In the genomic region with DNA sequence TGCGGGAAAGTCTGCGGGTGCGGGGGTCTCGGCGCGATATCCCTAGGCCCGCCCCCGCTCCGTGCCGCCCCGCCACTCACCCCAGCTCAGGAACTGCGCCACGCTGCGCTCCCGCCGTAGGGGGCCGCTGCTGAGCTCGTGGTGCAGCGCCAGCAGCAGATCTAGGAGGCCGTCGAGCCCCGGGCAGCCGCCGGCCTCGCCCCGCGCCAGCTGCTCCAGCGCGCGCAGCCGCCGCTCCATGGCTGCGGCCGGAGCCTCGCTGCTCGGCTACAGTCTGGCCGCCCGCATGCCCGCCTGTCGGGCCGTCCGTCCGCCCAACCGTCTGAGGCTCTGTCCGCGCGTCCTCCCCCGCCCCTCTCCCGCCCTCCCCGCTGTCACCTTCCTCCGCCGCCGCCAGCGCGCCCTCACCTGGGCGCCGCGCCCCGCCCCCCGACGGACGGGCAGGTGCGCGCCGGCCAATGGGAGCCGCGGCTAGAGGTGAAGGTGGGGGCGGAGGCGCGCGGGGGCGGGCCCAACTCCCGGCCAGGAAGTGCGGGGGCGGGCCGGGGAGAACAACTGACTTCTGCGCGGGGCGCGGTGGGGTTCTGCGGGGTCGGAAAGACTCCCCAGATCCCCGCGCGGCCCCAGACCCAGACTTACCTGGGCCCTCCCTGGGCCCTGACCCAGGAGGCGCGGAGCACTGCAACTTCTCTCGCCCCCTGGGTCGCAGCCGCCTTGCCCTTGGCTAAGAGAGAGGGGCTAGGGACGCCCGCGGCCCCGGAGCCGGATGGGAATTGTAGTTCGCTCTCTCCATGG, we compare ENCODE assay signal across 1 cellular context.
TF ChIP-seq lines count a peak whose summit lies in the region.

A gene with protein sequence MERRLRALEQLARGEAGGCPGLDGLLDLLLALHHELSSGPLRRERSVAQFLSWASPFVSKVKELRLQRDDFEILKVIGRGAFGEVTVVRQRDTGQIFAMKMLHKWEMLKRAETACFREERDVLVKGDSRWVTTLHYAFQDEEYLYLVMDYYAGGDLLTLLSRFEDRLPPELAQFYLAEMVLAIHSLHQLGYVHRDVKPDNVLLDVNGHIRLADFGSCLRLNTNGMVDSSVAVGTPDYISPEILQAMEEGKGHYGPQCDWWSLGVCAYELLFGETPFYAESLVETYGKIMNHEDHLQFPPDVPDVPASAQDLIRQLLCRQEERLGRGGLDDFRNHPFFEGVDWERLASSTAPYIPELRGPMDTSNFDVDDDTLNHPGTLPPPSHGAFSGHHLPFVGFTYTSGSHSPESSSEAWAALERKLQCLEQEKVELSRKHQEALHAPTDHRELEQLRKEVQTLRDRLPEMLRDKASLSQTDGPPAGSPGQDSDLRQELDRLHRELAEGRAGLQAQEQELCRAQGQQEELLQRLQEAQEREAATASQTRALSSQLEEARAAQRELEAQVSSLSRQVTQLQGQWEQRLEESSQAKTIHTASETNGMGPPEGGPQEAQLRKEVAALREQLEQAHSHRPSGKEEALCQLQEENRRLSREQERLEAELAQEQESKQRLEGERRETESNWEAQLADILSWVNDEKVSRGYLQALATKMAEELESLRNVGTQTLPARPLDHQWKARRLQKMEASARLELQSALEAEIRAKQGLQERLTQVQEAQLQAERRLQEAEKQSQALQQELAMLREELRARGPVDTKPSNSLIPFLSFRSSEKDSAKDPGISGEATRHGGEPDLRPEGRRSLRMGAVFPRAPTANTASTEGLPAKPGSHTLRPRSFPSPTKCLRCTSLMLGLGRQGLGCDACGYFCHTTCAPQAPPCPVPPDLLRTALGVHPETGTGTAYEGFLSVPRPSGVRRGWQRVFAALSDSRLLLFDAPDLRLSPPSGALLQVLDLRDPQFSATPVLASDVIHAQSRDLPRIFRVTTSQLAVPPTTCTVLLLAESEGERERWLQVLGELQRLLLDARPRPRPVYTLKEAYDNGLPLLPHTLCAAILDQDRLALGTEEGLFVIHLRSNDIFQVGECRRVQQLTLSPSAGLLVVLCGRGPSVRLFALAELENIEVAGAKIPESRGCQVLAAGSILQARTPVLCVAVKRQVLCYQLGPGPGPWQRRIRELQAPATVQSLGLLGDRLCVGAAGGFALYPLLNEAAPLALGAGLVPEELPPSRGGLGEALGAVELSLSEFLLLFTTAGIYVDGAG (N-terminal part only) (minus strand): TSS at position 324 of the 795 bp plus-strand sequence. CDS start 84 bp downstream, at position 240.

TF ChIP-seq in K562, 482 proteins besides CTCF, POLR2A, EP300 and RAD21 (continued from another document and continues in another):
- TF ChIP-seq, protein P1, sequence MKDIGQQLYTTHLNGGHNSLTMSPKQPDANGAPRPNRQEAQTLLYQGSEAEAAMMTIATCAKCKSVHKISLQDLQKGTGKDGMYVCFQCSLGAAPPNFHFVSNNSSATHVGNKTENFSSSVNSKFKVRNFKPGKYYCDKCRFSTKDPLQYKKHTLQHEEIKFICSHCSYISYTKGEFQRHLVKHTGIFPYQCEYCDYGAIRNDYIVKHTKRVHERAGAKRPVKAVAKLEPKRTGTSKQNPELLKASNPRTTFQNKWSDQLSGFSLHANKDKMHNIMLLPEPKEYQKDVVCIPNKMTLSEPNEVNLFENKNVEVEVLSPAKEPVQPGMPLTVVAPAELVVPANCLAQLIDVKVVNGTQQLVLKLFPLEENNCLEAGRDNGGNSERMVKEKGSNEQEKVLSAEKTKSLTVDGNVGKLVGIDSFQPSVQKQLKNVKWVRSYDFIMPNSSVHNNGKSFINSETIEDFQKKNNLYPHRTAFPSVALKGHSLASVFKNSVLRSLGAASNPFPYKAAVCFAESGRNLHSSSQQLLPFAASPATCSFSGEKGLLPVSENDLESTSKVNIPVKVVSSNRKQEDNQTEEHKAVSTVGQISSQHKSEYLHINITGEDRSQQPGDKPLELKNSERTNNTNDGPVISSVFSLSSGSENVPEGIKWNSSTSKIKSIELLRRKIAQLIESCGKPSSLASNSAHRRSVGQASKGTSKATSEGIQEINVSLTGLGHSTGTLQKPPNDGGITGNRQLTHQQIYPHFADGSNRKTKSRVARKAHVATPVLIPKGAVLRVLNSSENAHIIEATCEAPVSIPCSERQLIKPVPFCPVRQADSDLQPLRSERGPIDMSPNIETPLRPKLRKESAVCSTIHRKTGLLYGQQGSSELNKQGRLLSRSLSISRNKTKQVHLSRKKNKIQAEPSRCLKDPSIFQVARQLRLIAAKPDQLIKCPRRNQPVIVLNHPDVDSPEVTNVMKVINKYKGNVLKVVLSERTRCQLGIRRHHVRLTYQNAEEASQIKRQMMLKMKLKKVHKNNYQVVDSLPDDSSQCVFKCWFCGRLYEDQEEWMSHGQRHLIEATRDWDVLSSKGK (CRISPR knock-in tag; IDR thresholded peaks at IDR 0.05): no peak
- no peak for TF ChIP-seq SNRNP70 (optimal IDR thresholded peaks at IDR 0.05; ENCODE audit: low read depth, low read length)
- TF ChIP-seq, protein P2, sequence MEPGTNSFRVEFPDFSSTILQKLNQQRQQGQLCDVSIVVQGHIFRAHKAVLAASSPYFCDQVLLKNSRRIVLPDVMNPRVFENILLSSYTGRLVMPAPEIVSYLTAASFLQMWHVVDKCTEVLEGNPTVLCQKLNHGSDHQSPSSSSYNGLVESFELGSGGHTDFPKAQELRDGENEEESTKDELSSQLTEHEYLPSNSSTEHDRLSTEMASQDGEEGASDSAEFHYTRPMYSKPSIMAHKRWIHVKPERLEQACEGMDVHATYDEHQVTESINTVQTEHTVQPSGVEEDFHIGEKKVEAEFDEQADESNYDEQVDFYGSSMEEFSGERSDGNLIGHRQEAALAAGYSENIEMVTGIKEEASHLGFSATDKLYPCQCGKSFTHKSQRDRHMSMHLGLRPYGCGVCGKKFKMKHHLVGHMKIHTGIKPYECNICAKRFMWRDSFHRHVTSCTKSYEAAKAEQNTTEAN (CRISPR knock-in tag; IDR thresholded peaks at IDR 0.05): no peak
- TF ChIP-seq, protein P3, sequence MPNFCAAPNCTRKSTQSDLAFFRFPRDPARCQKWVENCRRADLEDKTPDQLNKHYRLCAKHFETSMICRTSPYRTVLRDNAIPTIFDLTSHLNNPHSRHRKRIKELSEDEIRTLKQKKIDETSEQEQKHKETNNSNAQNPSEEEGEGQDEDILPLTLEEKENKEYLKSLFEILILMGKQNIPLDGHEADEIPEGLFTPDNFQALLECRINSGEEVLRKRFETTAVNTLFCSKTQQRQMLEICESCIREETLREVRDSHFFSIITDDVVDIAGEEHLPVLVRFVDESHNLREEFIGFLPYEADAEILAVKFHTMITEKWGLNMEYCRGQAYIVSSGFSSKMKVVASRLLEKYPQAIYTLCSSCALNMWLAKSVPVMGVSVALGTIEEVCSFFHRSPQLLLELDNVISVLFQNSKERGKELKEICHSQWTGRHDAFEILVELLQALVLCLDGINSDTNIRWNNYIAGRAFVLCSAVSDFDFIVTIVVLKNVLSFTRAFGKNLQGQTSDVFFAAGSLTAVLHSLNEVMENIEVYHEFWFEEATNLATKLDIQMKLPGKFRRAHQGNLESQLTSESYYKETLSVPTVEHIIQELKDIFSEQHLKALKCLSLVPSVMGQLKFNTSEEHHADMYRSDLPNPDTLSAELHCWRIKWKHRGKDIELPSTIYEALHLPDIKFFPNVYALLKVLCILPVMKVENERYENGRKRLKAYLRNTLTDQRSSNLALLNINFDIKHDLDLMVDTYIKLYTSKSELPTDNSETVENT (CRISPR knock-in tag; IDR thresholded peaks at IDR 0.05): no peak
- TF ChIP-seq, protein P4, sequence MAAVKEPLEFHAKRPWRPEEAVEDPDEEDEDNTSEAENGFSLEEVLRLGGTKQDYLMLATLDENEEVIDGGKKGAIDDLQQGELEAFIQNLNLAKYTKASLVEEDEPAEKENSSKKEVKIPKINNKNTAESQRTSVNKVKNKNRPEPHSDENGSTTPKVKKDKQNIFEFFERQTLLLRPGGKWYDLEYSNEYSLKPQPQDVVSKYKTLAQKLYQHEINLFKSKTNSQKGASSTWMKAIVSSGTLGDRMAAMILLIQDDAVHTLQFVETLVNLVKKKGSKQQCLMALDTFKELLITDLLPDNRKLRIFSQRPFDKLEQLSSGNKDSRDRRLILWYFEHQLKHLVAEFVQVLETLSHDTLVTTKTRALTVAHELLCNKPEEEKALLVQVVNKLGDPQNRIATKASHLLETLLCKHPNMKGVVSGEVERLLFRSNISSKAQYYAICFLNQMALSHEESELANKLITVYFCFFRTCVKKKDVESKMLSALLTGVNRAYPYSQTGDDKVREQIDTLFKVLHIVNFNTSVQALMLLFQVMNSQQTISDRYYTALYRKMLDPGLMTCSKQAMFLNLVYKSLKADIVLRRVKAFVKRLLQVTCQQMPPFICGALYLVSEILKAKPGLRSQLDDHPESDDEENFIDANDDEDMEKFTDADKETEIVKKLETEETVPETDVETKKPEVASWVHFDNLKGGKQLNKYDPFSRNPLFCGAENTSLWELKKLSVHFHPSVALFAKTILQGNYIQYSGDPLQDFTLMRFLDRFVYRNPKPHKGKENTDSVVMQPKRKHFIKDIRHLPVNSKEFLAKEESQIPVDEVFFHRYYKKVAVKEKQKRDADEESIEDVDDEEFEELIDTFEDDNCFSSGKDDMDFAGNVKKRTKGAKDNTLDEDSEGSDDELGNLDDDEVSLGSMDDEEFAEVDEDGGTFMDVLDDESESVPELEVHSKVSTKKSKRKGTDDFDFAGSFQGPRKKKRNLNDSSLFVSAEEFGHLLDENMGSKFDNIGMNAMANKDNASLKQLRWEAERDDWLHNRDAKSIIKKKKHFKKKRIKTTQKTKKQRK (IDR thresholded peaks at IDR 0.05; ENCODE audit: borderline replicate concordance, low read depth, low read length): no peak
- TF ChIP-seq FOXJ3 (CRISPR knock-in tag; IDR thresholded peaks at IDR 0.05): no peak
- TF ChIP-seq, protein P5, sequence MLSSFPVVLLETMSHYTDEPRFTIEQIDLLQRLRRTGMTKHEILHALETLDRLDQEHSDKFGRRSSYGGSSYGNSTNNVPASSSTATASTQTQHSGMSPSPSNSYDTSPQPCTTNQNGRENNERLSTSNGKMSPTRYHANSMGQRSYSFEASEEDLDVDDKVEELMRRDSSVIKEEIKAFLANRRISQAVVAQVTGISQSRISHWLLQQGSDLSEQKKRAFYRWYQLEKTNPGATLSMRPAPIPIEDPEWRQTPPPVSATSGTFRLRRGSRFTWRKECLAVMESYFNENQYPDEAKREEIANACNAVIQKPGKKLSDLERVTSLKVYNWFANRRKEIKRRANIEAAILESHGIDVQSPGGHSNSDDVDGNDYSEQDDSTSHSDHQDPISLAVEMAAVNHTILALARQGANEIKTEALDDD (IDR thresholded peaks at IDR 0.05): no peak
- TF ChIP-seq, protein P6, sequence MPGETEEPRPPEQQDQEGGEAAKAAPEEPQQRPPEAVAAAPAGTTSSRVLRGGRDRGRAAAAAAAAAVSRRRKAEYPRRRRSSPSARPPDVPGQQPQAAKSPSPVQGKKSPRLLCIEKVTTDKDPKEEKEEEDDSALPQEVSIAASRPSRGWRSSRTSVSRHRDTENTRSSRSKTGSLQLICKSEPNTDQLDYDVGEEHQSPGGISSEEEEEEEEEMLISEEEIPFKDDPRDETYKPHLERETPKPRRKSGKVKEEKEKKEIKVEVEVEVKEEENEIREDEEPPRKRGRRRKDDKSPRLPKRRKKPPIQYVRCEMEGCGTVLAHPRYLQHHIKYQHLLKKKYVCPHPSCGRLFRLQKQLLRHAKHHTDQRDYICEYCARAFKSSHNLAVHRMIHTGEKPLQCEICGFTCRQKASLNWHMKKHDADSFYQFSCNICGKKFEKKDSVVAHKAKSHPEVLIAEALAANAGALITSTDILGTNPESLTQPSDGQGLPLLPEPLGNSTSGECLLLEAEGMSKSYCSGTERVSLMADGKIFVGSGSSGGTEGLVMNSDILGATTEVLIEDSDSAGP (CRISPR knock-in tag; IDR thresholded peaks at IDR 0.05): no peak
- TF ChIP-seq PHB (CRISPR knock-in tag; IDR thresholded peaks at IDR 0.05): no peak
- TF ChIP-seq SMARCA4 (IDR thresholded peaks at IDR 0.05): no peak
- no peak for TF ChIP-seq CHD4 (IDR thresholded peaks at IDR 0.05; ENCODE audit: insufficient read depth, insufficient replicate concordance, low read depth, low read length, poor library complexity, severe bottlenecking)
- TF ChIP-seq PHTF2 (CRISPR knock-in tag; IDR thresholded peaks at IDR 0.05): no peak
- no peak for TF ChIP-seq ZNF707 (CRISPR knock-in tag; conservative IDR thresholded peaks at IDR 0.05)
- TF ChIP-seq STAT5A (IDR thresholded peaks at IDR 0.05; ENCODE audit: borderline replicate concordance, low read length): no peak
- no peak for TF ChIP-seq ARID2 (IDR thresholded peaks at IDR 0.05)
- TF ChIP-seq RBBP5 (IDR thresholded peaks at IDR 0.05; ENCODE audit: borderline replicate concordance, insufficient read depth, low read length, poor library complexity, severe bottlenecking): peak; percentile 49
- TF ChIP-seq ARID1B (IDR thresholded peaks at IDR 0.05): no peak
- TF ChIP-seq FIP1L1 (IDR thresholded peaks at IDR 0.05; ENCODE audit: low read depth, low read length, poor library complexity, severe bottlenecking): peak; percentile 46
- no peak for TF ChIP-seq HIVEP1 (CRISPR knock-in tag; IDR thresholded peaks at IDR 0.05)
- no peak for TF ChIP-seq SRSF3 (IDR thresholded peaks at IDR 0.05; ENCODE audit: insufficient read depth, low read length)
- no peak for TF ChIP-seq MAFF (IDR thresholded peaks at IDR 0.05; ENCODE audit: low read length)
- no peak for TF ChIP-seq ASH1L (IDR thresholded peaks at IDR 0.05; ENCODE audit: borderline replicate concordance, low read depth, partially characterized antibody)
- TF ChIP-seq RBM39 (optimal IDR thresholded peaks at IDR 0.05; ENCODE audit: low read depth, low read length): no peak
- no peak for TF ChIP-seq SAP30 (IDR thresholded peaks at IDR 0.05; ENCODE audit: borderline replicate concordance, insufficient read depth, low read depth, low read length, poor library complexity, severe bottlenecking)
- no peak for TF ChIP-seq ZNF507 (tag; conservative IDR thresholded peaks at IDR 0.05)
- TF ChIP-seq LCOR (CRISPR knock-in tag; IDR thresholded peaks at IDR 0.05): 0 out of 2 replicates have a peak, but pooled peaks have one; percentile 23
- TF ChIP-seq, protein P7, sequence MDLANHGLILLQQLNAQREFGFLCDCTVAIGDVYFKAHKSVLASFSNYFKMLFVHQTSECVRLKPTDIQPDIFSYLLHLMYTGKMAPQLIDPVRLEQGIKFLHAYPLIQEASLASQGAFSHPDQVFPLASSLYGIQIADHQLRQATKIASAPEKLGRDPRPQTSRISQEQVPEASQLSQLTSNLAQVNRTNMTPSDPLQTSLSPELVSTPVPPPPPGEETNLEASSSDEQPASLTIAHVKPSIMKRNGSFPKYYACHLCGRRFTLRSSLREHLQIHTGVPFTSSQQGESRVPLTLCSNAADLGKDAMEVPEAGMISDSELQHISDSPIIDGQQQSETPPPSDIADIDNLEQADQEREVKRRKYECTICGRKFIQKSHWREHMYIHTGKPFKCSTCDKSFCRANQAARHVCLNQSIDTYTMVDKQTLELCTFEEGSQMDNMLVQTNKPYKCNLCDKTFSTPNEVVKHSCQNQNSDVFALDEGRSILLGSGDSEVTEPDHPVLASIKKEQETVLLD (IDR thresholded peaks at IDR 0.05): no peak
- no peak for TF ChIP-seq CHD2 (IDR thresholded peaks at IDR 0.05; ENCODE audit: low read depth, low read length)
- TF ChIP-seq HDAC2 (IDR thresholded peaks at IDR 0.05): no peak
- TF ChIP-seq RNF2 (IDR thresholded peaks at IDR 0.05): peak; percentile 9; the same call in 1 of the 2 replicates
